15 cellular contexts compared by ENCODE assay signal in the genomic region with DNA sequence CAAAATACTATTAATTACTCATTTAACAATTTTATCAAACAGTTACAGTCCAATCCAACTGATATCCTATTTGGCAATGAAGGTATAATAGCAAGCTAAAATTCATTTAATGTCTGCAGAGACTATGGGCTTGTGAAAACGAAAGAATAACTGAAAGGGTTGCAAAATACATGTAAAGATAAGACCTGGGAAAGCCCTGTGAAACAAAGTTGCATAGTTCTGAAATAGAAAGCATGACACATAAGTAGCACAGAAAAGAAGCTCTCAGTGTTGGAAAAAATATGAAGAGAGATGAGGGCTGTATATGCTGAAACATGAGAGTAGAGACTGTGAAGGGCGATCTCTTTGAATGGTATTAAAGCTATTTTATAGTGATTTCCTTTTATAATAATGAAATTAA.
DNase-seq lines count a peak whose midpoint lies in the region; ATAC-seq and TF ChIP-seq lines count a peak whose summit lies in the region.
"Had no signal": no experiment of that assay in that cellular context is flagged by ENCODE, and none has a peak within 500 bp of the region (broad histone marks: within the 10 kb centered on the region; RNA-seq: fewer than 3 reads in every experiment).

No MANE protein-coding gene starts in this region.

- no peaks in the 10 kb centered on the region for H3K36me3 Mint-ChIP-seq in activated T-cell treated with anti-CD3 and anti-CD28 coated beads, Interleukin-2, amount 50 U/mL, for 4 hours (ENCODE audit: insufficient read depth)
- H3K36me3 Mint-ChIP-seq: CD14-positive monocyte had no signal

- no peaks in the 10 kb centered on the region for H3K4me1 Mint-ChIP-seq in activated T-cell treated with anti-CD3 and anti-CD28 coated beads, Interleukin-2, amount 50 U/mL, for 4 hours (ENCODE audit: low read depth)
- H3K4me1 Mint-ChIP-seq: CD14-positive monocyte had no signal

- peak overlapping the region; percentile 44; the same call in 1 of the 2 replicates for H3K27ac ChIP-seq in MM.1S (ENCODE audit: low read length)
- peak overlapping the region in 3 of 59 donors; percentile 1 to 10 (median 6) for H3K27ac ChIP-seq in dorsolateral prefrontal cortex
- no peak overlapping the region for H3K27ac ChIP-seq in sigmoid colon
- H3K27ac ChIP-seq: body of pancreas had no signal

- no peaks in the 10 kb centered on the region for H3K79me2 ChIP-seq in MM.1S (ENCODE audit: low read length)

- no peaks in the 10 kb centered on the region for H3K9me2 ChIP-seq in MM.1S (replicated peaks; ENCODE audit: insufficient read depth, low read length)

- peaks cover 14% of the 10 kb centered on the region for H3F3A ChIP-seq in MM.1S (ENCODE audit: insufficient read depth, low read length)

- H3K9ac ChIP-seq in MM.1S (ENCODE audit: low read length): peak overlapping the region; percentile 32; the same call in 1 of the 2 replicates

- peak; percentile 89 for DNase-seq in MM.1S
- no peak for DNase-seq in dorsolateral prefrontal cortex
- DNase-seq in activated CD4-positive, CD25-positive, alpha-beta regulatory T cell treated with anti-CD3 and anti-CD28 coated beads, Interleukin-2, amount 50 U/mL, for 72 hours: no peak
- no peak for DNase-seq in sigmoid colon
- DNase-seq in NCI-H187 (lab: John Stamatoyannopoulos, UW): no peak
- no peak for DNase-seq in activated T-cell treated with anti-CD3 and anti-CD28 coated beads, Interleukin-2, amount 50 U/mL, for 4 hours
- DNase-seq: activated T-cell treated with anti-CD3 and anti-CD28 coated beads, Interleukin-2, amount 50 U/mL, for 48 hours; body of pancreas; left ventricle myocardium superior; NCI-H146; small intestine had no signal

- no peak for TF ChIP-seq POLR2A in sigmoid colon (IDR thresholded peaks at IDR 0.05)

- H3K4me1 ChIP-seq in MM.1S (ENCODE audit: low read length) (peaks cover 11% of the 10 kb centered on the region), sigmoid colon (no peaks in the 10 kb centered on the region)
- H3K4me1 ChIP-seq: body of pancreas had no signal

- 56 to 70% methylated on average over 2 of the region's 2 CpGs for WGBS in sigmoid colon, 2 donors

- TF ChIP-seq EP300 in sigmoid colon (IDR thresholded peaks at IDR 0.05): no peak

- intact Hi-C loops in dorsolateral prefrontal cortex (cut with DNase I) (no loop called here), sigmoid colon (cut with DNase I) (no loop called here)

- H3K27me3 Mint-ChIP-seq in activated T-cell treated with anti-CD3 and anti-CD28 coated beads, Interleukin-2, amount 50 U/mL, for 4 hours (ENCODE audit: low read depth): no peaks in the 10 kb centered on the region

- H3K4me3 Mint-ChIP-seq in activated T-cell treated with anti-CD3 and anti-CD28 coated beads, Interleukin-2, amount 50 U/mL, for 4 hours: no peak overlapping the region
- H3K4me3 Mint-ChIP-seq: CD14-positive monocyte, nephron had no signal

- ATAC-seq in GM18909 (IDR thresholded peaks at IDR 0.05; ENCODE audit: poor library complexity, unreplicated experiment) (peak; percentile 73), HG02623 (IDR thresholded peaks at IDR 0.05; ENCODE audit: unreplicated experiment) (peak; percentile 72)
- no peak for ATAC-seq in activated T-cell treated with anti-CD3 and anti-CD28 coated beads, Interleukin-2, amount 50 U/mL, for 4 hours
- ATAC-seq: body of pancreas, left ventricle myocardium superior had no signal

- H3K4me3 ChIP-seq in MM.1S (ENCODE audit: low read length) (peak overlapping the region; percentile 55), dorsolateral prefrontal cortex (peak overlapping the region in 31 of 59 donors; percentile 3 to 48 (median 22)), sigmoid colon (no peak overlapping the region)
- H3K4me3 ChIP-seq: body of pancreas had no signal

- H3K4me2 ChIP-seq in MM.1S (ENCODE audit: low read depth, low read length): peak overlapping the region; percentile 87

- peak overlapping the region; percentile 47 for H2AFZ ChIP-seq in MM.1S (ENCODE audit: low read length)

- TF ChIP-seq CTCF in MM.1S (IDR thresholded peaks at IDR 0.05; ENCODE audit: low read length): no peak
- TF ChIP-seq CTCF in dorsolateral prefrontal cortex (IDR thresholded peaks at IDR 0.05 in 54 of 56, conservative IDR thresholded peaks at IDR 0.05 in 2 of 56; ENCODE audit: low read depth in 1 of 56, partially characterized antibody in 56 of 56): no peak
- no peak for TF ChIP-seq CTCF in sigmoid colon (IDR thresholded peaks at IDR 0.05)

- H3K9me3 Mint-ChIP-seq in activated T-cell treated with anti-CD3 and anti-CD28 coated beads, Interleukin-2, amount 50 U/mL, for 4 hours: no peaks in the 10 kb centered on the region
- H3K9me3 Mint-ChIP-seq: nephron had no signal

- H4K20me1 ChIP-seq in MM.1S (ENCODE audit: insufficient read depth, low read length): no peaks in the 10 kb centered on the region

- H3K36me3 ChIP-seq in MM.1S (replicated peaks; ENCODE audit: insufficient read depth, low read length): no peaks in the 10 kb centered on the region
- H3K36me3 ChIP-seq in sigmoid colon: no peaks in the 10 kb centered on the region

- H3K27me3 ChIP-seq in MM.1S (replicated peaks; ENCODE audit: insufficient read depth, low read length) (no peaks in the 10 kb centered on the region), dorsolateral prefrontal cortex (no peaks in the 10 kb centered on the region), sigmoid colon (no peaks in the 10 kb centered on the region)
- H3K27me3 ChIP-seq: body of pancreas had no signal

- H3K9me3 ChIP-seq in MM.1S (replicated peaks; ENCODE audit: insufficient read depth, low read length): no peaks in the 10 kb centered on the region
- no peaks in the 10 kb centered on the region for H3K9me3 ChIP-seq in sigmoid colon
- H3K9me3 ChIP-seq: body of pancreas had no signal

Comparison
In these comparisons a context has a peak if more than half of its experiments do, and no peak if none do; other contexts are left out.
1. ATAC-seq: peak in GM18909 (single experiment) and HG02623 (single experiment); none in activated T-cell treated with anti-CD3 and anti-CD28 coated beads, Interleukin-2, amount 50 U/mL, for 4 hours (0 of 2).
2. H3K4me3 ChIP-seq: peak in MM.1S (single experiment) and dorsolateral prefrontal cortex (31 of 59); none in sigmoid colon (0 of 4).